In the genomic region with DNA sequence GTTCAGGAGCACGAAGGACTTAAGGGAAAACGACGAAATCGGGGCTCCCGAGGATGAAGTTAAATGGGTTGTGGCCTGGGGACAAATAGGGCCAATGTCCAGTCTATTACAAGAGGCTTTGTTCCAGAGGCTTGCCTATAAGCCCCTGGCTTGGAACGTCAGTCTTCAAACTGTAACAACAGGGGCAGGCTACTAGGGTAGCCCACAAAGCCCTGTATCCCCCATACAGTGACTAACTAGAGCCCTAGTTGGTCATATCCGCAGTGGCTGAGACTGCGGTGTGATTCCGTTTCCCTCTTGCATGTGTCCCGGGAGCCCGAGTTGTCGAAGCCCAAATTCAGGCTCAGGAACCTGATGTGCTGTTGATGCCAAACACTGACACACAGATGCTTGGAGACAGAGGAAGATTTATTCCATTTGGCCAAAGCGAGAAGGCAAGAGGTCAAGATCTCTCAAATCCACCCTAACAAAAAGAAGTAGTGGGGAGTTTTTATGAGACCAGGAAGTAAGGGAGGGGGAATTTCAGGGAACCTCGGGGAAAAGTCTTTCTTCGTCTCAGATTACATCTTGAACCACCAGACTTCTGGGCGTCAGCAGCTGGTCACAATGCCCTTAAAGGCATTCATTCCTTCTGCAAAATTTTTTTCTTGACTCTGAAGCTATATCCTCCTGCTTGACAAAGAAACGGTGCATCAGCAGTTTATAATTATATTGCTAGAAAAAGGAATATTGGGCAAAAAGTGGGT, we compare ENCODE assay signal across 8 cellular contexts. TPM values are rescaled to one million over a fixed set of nuclear protein-coding genes. Genes with fewer than 3 reads are reported as not detected.
DNase-seq lines count a peak whose midpoint lies in the region; ATAC-seq, FAIRE-seq and TF ChIP-seq lines count a peak whose summit lies in the region.

No MANE protein-coding gene starts in this region.

- peak overlapping the region; percentile 70 to 93 (median 78) for H3K4me3 ChIP-seq in BLaER1 treated with 17β-estradiol and CSF1 and Interleukin-3, amounts not matched to agents 10 nM and 100 nM
- peak overlapping the region; percentile 89 for H3K4me3 ChIP-seq in astrocyte (ENCODE audit: insufficient read depth, low read depth, low read length)
- H3K4me3 ChIP-seq in hepatocyte: peak overlapping the region; percentile 73

- peak overlapping the region; percentile 59 to 96 (median 83) for H3K27ac ChIP-seq in BLaER1 treated with 17β-estradiol and CSF1 and Interleukin-3, amounts not matched to agents 10 nM and 100 nM
- H3K27ac ChIP-seq in astrocyte (ENCODE audit: low read depth, low read length) (peak overlapping the region; percentile 91), hepatocyte (peak overlapping the region; percentile 93)

- peaks cover 58% of the 10 kb centered on the region for H3K36me3 Mint-ChIP-seq in T-helper 1 cell treated with Interleukin-12 subunit alpha and Interleukin-12 subunit beta and Interleukin-4 antibody, amounts not matched to agents 30 μg/mL and 1 μg/mL, for 36 hours (ENCODE audit: low read depth)
- peaks cover 11% of the 10 kb centered on the region for H3K36me3 Mint-ChIP-seq in astrocyte (ENCODE audit: low read depth, unreplicated experiment)

- DNase-seq in astrocyte (ENCODE audit: low read depth) (peak; percentile 67), hepatocyte (ENCODE audit: low spot score) (peak; percentile 44), sciatic nerve (ENCODE audit: low spot score) (peak; percentile 64), DMS114 treated with DMSO at 0.1 percent for 48 hours (lab: John Stamatoyannopoulos, UW; ENCODE audit: unreplicated experiment) (no peak), SHP77 treated with DMSO at 0.1 percent for 48 hours (lab: John Stamatoyannopoulos, UW) (no peak)

- H3K79me2 ChIP-seq in astrocyte (ENCODE audit: insufficient read depth, low read length) (peaks cover 36% of the 10 kb centered on the region), hepatocyte (peaks cover 18% of the 10 kb centered on the region)

- intact Hi-C loops in sciatic nerve (cut with DNase I): no loop called here

- peak overlapping the region; percentile 69 to 96 (median 84) for H3K9ac ChIP-seq in BLaER1 treated with 17β-estradiol and CSF1 and Interleukin-3, amounts not matched to agents 10 nM and 100 nM
- peak overlapping the region; percentile 95 for H3K9ac ChIP-seq in astrocyte (ENCODE audit: low read length)

- 7% methylated on average over 17 of the region's 17 CpGs for WGBS in hepatocyte (ENCODE audit: low lambda C conversion rate, missing lambda C conversion rate)

- no peaks in the 10 kb centered on the region for H3K9me3 Mint-ChIP-seq in T-helper 1 cell treated with Interleukin-12 subunit alpha and Interleukin-12 subunit beta and Interleukin-4 antibody, amounts not matched to agents 30 μg/mL and 1 μg/mL, for 36 hours
- H3K9me3 Mint-ChIP-seq in astrocyte (ENCODE audit: unreplicated experiment): no peaks in the 10 kb centered on the region

- H3K27me3 ChIP-seq in BLaER1 treated with 17β-estradiol and CSF1 and Interleukin-3, amounts not matched to agents 10 nM and 100 nM: peaks cover 0 to 65% (median 3%) of the 10 kb centered on the region in 11 experiments; a peak in 11 of 22 replicates
- H3K27me3 ChIP-seq in astrocyte (ENCODE audit: insufficient read depth, low read length) (no peaks in the 10 kb centered on the region), hepatocyte (no peaks in the 10 kb centered on the region)

- TF ChIP-seq CTCF in astrocyte (IDR thresholded peaks at IDR 0.05; ENCODE audit: insufficient read depth, low read depth, low read length) (no peak), hepatocyte (IDR thresholded peaks at IDR 0.05; ENCODE audit: poor library complexity) (no peak)

- no peak for FAIRE-seq in astrocyte (lab: Jason Lieb, UNC)

- peaks cover 35 to 63% (median 40%) of the 10 kb centered on the region in 10 experiments for H3K4me1 ChIP-seq in BLaER1 treated with 17β-estradiol and CSF1 and Interleukin-3, amounts not matched to agents 10 nM and 100 nM
- H3K4me1 ChIP-seq in astrocyte (ENCODE audit: insufficient read depth, low read length): peaks cover 18% of the 10 kb centered on the region
- H3K4me1 ChIP-seq in hepatocyte (ENCODE audit: insufficient read depth): peaks cover 7% of the 10 kb centered on the region

- H3K4me3 Mint-ChIP-seq in T-helper 1 cell treated with Interleukin-12 subunit alpha and Interleukin-12 subunit beta and Interleukin-4 antibody, amounts not matched to agents 30 μg/mL and 1 μg/mL, for 36 hours: peak overlapping the region; percentile 100
- peak overlapping the region; percentile 90 for H3K4me3 Mint-ChIP-seq in astrocyte (ENCODE audit: unreplicated experiment)

- ATAC-seq in HG02642 (IDR thresholded peaks at IDR 0.05; ENCODE audit: poor library complexity, unreplicated experiment) (peak; percentile 11), sciatic nerve (peak; percentile 70)

- peaks cover 51% of the 10 kb centered on the region for H3K4me1 Mint-ChIP-seq in T-helper 1 cell treated with Interleukin-12 subunit alpha and Interleukin-12 subunit beta and Interleukin-4 antibody, amounts not matched to agents 30 μg/mL and 1 μg/mL, for 36 hours (ENCODE audit: low read depth)
- peaks cover 33% of the 10 kb centered on the region for H3K4me1 Mint-ChIP-seq in astrocyte (ENCODE audit: low read depth, unreplicated experiment)

- no peaks in the 10 kb centered on the region for H3K27me3 Mint-ChIP-seq in T-helper 1 cell treated with Interleukin-12 subunit alpha and Interleukin-12 subunit beta and Interleukin-4 antibody, amounts not matched to agents 30 μg/mL and 1 μg/mL, for 36 hours (ENCODE audit: low read depth)
- H3K27me3 Mint-ChIP-seq in astrocyte (ENCODE audit: low read depth, unreplicated experiment): no peaks in the 10 kb centered on the region

- peak overlapping the region; percentile 98 for H3K27ac Mint-ChIP-seq in T-helper 1 cell treated with Interleukin-12 subunit alpha and Interleukin-12 subunit beta and Interleukin-4 antibody, amounts not matched to agents 30 μg/mL and 1 μg/mL, for 36 hours
- peak overlapping the region; percentile 99 for H3K27ac Mint-ChIP-seq in astrocyte (ENCODE audit: unreplicated experiment)

- no peaks in the 10 kb centered on the region for H3K9me2 ChIP-seq in hepatocyte (replicated peaks; ENCODE audit: insufficient read depth)

- no peaks in the 10 kb centered on the region for H3K9me3 ChIP-seq in BLaER1 treated with 17β-estradiol and CSF1 and Interleukin-3, amounts not matched to agents 10 nM and 100 nM (replicated peaks in 1 of 11)
- H3K9me3 ChIP-seq in astrocyte (ENCODE audit: insufficient read depth, low read depth, low read length): no peaks in the 10 kb centered on the region
- no peaks in the 10 kb centered on the region for H3K9me3 ChIP-seq in hepatocyte (ENCODE audit: low read depth)

- H4K20me1 ChIP-seq in BLaER1 treated with 17β-estradiol and CSF1 and Interleukin-3, amounts not matched to agents 10 nM and 100 nM: peaks cover 0 to 40% (median 0%) of the 10 kb centered on the region in 11 experiments; a peak in 8 of 22 replicates
- peaks cover 18% of the 10 kb centered on the region for H4K20me1 ChIP-seq in astrocyte (ENCODE audit: insufficient read depth, low read length)
- no peaks in the 10 kb centered on the region for H4K20me1 ChIP-seq in hepatocyte (ENCODE audit: insufficient read depth, poor library complexity, severe bottlenecking)

- peak overlapping the region; percentile 85 to 98 (median 96) for H3K4me2 ChIP-seq in BLaER1 treated with 17β-estradiol and CSF1 and Interleukin-3, amounts not matched to agents 10 nM and 100 nM
- H3K4me2 ChIP-seq in astrocyte (ENCODE audit: low read length) (peak overlapping the region; percentile 93), hepatocyte (peak overlapping the region; percentile 81)

- peaks cover 0 to 26% (median 6%) of the 10 kb centered on the region in 11 experiments; a peak in 8 of 22 replicates for H3K36me3 ChIP-seq in BLaER1 treated with 17β-estradiol and CSF1 and Interleukin-3, amounts not matched to agents 10 nM and 100 nM
- H3K36me3 ChIP-seq in astrocyte (ENCODE audit: insufficient read depth, low read length): peaks cover 2% of the 10 kb centered on the region
- no peaks in the 10 kb centered on the region for H3K36me3 ChIP-seq in hepatocyte (replicated peaks; ENCODE audit: insufficient read depth, low read depth)

- peak overlapping the region; percentile 92 for H2AFZ ChIP-seq in astrocyte (ENCODE audit: low read depth, low read length)
- H2AFZ ChIP-seq in hepatocyte: peak overlapping the region; percentile 87

RNA-seq across cellular contexts. Expression of a gene that starts 0.8 kb away (rescaled TPM):
- 108 and 120 TPM in 2 replicates for total RNA-seq in astrocyte
- total RNA-seq in hepatocyte: 9.5 and 9.8 TPM in 2 replicates
- polyA plus RNA-seq in hepatocyte: 1.6 and 1.7 TPM in 2 replicates
- 47.7 TPM for total RNA-seq in sciatic nerve

RNA-seq across cellular contexts. Expression of a gene that starts 49.4 kb away (rescaled TPM):
- total RNA-seq in astrocyte: not detected in 2 replicates
- not detected in 2 replicates for total RNA-seq in hepatocyte
- not detected in 2 replicates for polyA plus RNA-seq in hepatocyte
- not detected for total RNA-seq in sciatic nerve

Comparison
In these comparisons a context has a peak if more than half of its experiments do, and no peak if none do; other contexts are left out.
1. DNase-seq: peak in astrocyte (single experiment), hepatocyte (single experiment) and sciatic nerve (single experiment); none in DMS114 treated with DMSO at 0.1 percent for 48 hours (single experiment) and SHP77 treated with DMSO at 0.1 percent for 48 hours (single experiment).
2. Peak in every context shown above with its lines, with median percentiles within 50 percentile points of each other: H3K27ac ChIP-seq, H3K4me2 ChIP-seq and H3K4me3 ChIP-seq.